17 cellular contexts compared by ENCODE assay signal in the genomic region with DNA sequence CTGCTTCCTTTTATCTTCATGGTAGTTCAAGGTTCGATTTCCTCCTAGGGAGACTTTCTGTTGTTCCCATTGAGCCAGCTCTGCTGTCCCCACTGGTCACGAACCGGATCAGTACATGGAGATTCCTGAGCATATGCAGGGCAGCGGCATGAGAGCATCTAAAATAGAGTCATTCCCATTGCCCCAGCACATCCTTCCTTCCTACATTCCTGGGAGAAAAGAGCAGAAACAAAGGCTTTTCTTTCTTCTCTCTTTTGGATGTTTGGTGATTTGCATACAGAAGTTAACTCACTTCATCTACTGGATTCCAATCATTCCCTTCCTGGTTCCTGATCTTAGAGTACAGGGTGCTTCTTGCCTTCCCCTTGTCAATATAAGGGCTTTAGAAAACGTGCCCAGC.
DNase-seq lines count a peak whose midpoint lies in the region; ATAC-seq and TF ChIP-seq lines count a peak whose summit lies in the region.
"Had no signal": no experiment of that assay in that cellular context is flagged by ENCODE, and none has a peak within 500 bp of the region (broad histone marks: within the 10 kb centered on the region; RNA-seq: fewer than 3 reads in every experiment).

No MANE protein-coding gene starts in this region.

- H2BK5ac ChIP-seq in IMR-90 (ENCODE audit: low read depth, low read length, poor library complexity, severe bottlenecking), result no peak overlapping the region

- TF ChIP-seq POLR2A in IMR-90 (IDR thresholded peaks at IDR 0.05; ENCODE audit: low read depth, low read length), result no peak

- BruUV-seq in IMR-90 (replicated peaks; lab: Mats Ljungman, UMichigan), result no TSS peak

- H2AK9ac ChIP-seq in IMR-90 (replicated peaks; ENCODE audit: low read depth, low read length, poor library complexity), result no peak overlapping the region

- no peak overlapping the region for H3K23ac ChIP-seq in IMR-90 (ENCODE audit: low read depth, low read length)

- H3K9ac ChIP-seq in IMR-90 (ENCODE audit: low read depth, low read length), result no peak overlapping the region

- intact Hi-C loops in IMR-90 (cut with micrococcal nuclease), result no loop called here

- H3K79me1 ChIP-seq in IMR-90 (ENCODE audit: low read depth in 1 of 2, low read length in 2 of 2), result no peaks in the 10 kb centered on the region; a peak in 1 of 4 replicates

- no peaks in the 10 kb centered on the region for H3K36me3 ChIP-seq in IMR-90 (ENCODE audit: control insufficient read depth, insufficient read depth, low read length)
- H3K36me3 ChIP-seq: Peyer's patch had no signal

- peak overlapping the region; percentile 21; the same call in 1 of the 2 replicates for H3K4ac ChIP-seq in IMR-90 (ENCODE audit: low read depth, low read length)

- H4K5ac ChIP-seq in IMR-90 (ENCODE audit: low read depth, low read length), result no peak overlapping the region; the same call in 1 of the 2 replicates

- H2BK120ac ChIP-seq in IMR-90 (ENCODE audit: low read depth, low read length), result peak overlapping the region; percentile 24; the same call in 1 of the 2 replicates

- no peak overlapping the region; the same call in 1 of the 2 replicates for H3K18ac ChIP-seq in IMR-90 (ENCODE audit: low read depth, low read length)

- DNase-seq in ELF-1 (ENCODE audit: low read depth, low spot score), result peak; percentile 23
- no peak for DNase-seq in IMR-90
- peak; percentile 55 for DNase-seq in islet precursor cell
- no peak for DNase-seq in cerebellar cortex (ENCODE audit: low spot score)
- DNase-seq in stimulated activated CD4-positive, alpha-beta T cell treated with anti-CD3 and anti-CD28 coated beads, Interleukin-2, amount 100 ng/mL, for 48 hours, result no peak
- DNase-seq in activated naive CD4-positive, alpha-beta T cell treated with anti-CD3 and anti-CD28 coated beads, Interleukin-2, amount 10 ng/mL, durations not matched to agents 7 days and 5 days, result no peak
- no peak for DNase-seq in omental fat pad (ENCODE audit: low spot score)
- DNase-seq: CD4-positive, alpha-beta memory T cell; DMS79; Karpas-422; NCI-H1105 treated with DMSO at 0.1 percent for 48 hours; NCI-H1694 treated with DMSO at 0.1 percent for 48 hours; NCI-H2107; NCI-H2227 treated with DMSO at 0.1 percent for 48 hours; Peyer's patch; SHP77 had no signal

- H3K36me3 Mint-ChIP-seq in brain, result no peaks in the 10 kb centered on the region
- no peaks in the 10 kb centered on the region for H3K36me3 Mint-ChIP-seq in activated naive CD4-positive, alpha-beta T cell treated with anti-CD3 and anti-CD28 coated beads, Interleukin-2, amount 10 ng/mL, durations not matched to agents 7 days and 5 days
- H3K36me3 Mint-ChIP-seq: CD4-positive, alpha-beta memory T cell had no signal

- no peak overlapping the region for H3K4me3 ChIP-seq in IMR-90 (ENCODE audit: insufficient read depth, low read depth, low read length)
- H3K4me3 ChIP-seq: Peyer's patch had no signal

- H3K27ac Mint-ChIP-seq in brain, result peak overlapping the region in 3 of 5 experiments; percentile 4 to 87 (median 56)
- no peak overlapping the region for H3K27ac Mint-ChIP-seq in activated naive CD4-positive, alpha-beta T cell treated with anti-CD3 and anti-CD28 coated beads, Interleukin-2, amount 10 ng/mL, durations not matched to agents 7 days and 5 days
- H3K27ac Mint-ChIP-seq: CD4-positive, alpha-beta memory T cell had no signal

- peak overlapping the region; percentile 12; the same call in 1 of the 3 replicates for H2BK15ac ChIP-seq in IMR-90 (ENCODE audit: low read depth, low read length)

- POLR2A ChIA-PET in IMR-90 (lab: Charles Lee; ENCODE audit: unreplicated experiment), result no interaction called here

- H3K4me1 ChIP-seq in IMR-90 (ENCODE audit: control insufficient read depth, insufficient read depth, low read length), result no peaks in the 10 kb centered on the region; the same call in 1 of the 2 replicates
- H3K4me1 ChIP-seq: Peyer's patch had no signal

- H2AK5ac ChIP-seq in IMR-90 (ENCODE audit: low read depth, low read length), result 0 out of 2 replicates have a peak overlapping the region, but pooled peaks have one; percentile 35

- no peaks in the 10 kb centered on the region for H3K27me3 Mint-ChIP-seq in brain
- no peaks in the 10 kb centered on the region for H3K27me3 Mint-ChIP-seq in activated naive CD4-positive, alpha-beta T cell treated with anti-CD3 and anti-CD28 coated beads, Interleukin-2, amount 10 ng/mL, durations not matched to agents 7 days and 5 days
- H3K27me3 Mint-ChIP-seq: CD4-positive, alpha-beta memory T cell had no signal

- H3K56ac ChIP-seq in IMR-90 (ENCODE audit: extremely low read depth, insufficient read depth, low read length), result no peak overlapping the region

- no peak overlapping the region for H3K27ac ChIP-seq in IMR-90 (ENCODE audit: insufficient read depth, low read length)
- H3K27ac ChIP-seq: Peyer's patch had no signal

- CTCF ChIA-PET in IMR-90 (lab: Yijun Ruan, JAX), result interaction anchor here (1.5 kb wide), 1 partner anchor 10 kb away, joined by 3 read pairs; no protein-coding TSS in a partner anchor
- CTCF ChIA-PET in activated naive CD4-positive, alpha-beta T cell treated with anti-CD3 and anti-CD28 coated beads, Interleukin-2, amount 10 ng/mL, durations not matched to agents 7 days and 5 days (lab: Charles Lee), result no interaction called here

- H3K4me1 Mint-ChIP-seq in brain, result peaks cover 24% of the 10 kb centered on the region
- no peaks in the 10 kb centered on the region for H3K4me1 Mint-ChIP-seq in activated naive CD4-positive, alpha-beta T cell treated with anti-CD3 and anti-CD28 coated beads, Interleukin-2, amount 10 ng/mL, durations not matched to agents 7 days and 5 days
- H3K4me1 Mint-ChIP-seq: CD4-positive, alpha-beta memory T cell had no signal

- peak overlapping the region; percentile 11; the same call in 1 of the 2 replicates for H2BK20ac ChIP-seq in IMR-90 (ENCODE audit: low read depth, low read length)

- peak overlapping the region in 1 of 2 experiments; percentile 42; a peak in 1 of 4 replicates for H4K8ac ChIP-seq in IMR-90 (ENCODE audit: low read depth in 2 of 2, low read length in 2 of 2)

- no peak overlapping the region for H3K14ac ChIP-seq in IMR-90 (replicated peaks; ENCODE audit: low read depth, low read length)

- no peaks in the 10 kb centered on the region for H4K20me1 ChIP-seq in IMR-90 (ENCODE audit: insufficient read depth, low read length)

- dilution Hi-C loops in IMR-90 (cut with HindIII; ENCODE audit: low sequenced_read_pairs, unreplicated experiment), result no loop called here

- H3K9me3 ChIP-seq in IMR-90 (ENCODE audit: control insufficient read depth, insufficient read depth, low read length), result no peaks in the 10 kb centered on the region
- H3K9me3 ChIP-seq: Peyer's patch had no signal

- no peaks in the 10 kb centered on the region for H3K9me3 Mint-ChIP-seq in brain
- peaks cover 8% of the 10 kb centered on the region for H3K9me3 Mint-ChIP-seq in activated naive CD4-positive, alpha-beta T cell treated with anti-CD3 and anti-CD28 coated beads, Interleukin-2, amount 10 ng/mL, durations not matched to agents 7 days and 5 days

- H3K4me2 ChIP-seq in IMR-90 (ENCODE audit: low read depth, low read length), result no peak overlapping the region

- no peak overlapping the region for H4K91ac ChIP-seq in IMR-90 (ENCODE audit: insufficient read depth, low read depth, low read length)

- no CpG with 5 or more reads among the region's 5 CpGs for WGBS in IMR-90 (ENCODE audit: extremely low coverage in 2 of 2, insufficient read length in 1 of 2), 2 experiments

- TF ChIP-seq CTCF in IMR-90 (conservative IDR thresholded peaks at IDR 0.05; ENCODE audit: low read depth, low read length) (no peak), brain (conservative IDR thresholded peaks at IDR 0.05) (no peak), omental fat pad (IDR thresholded peaks at IDR 0.05) (no peak)

- H3K9me1 ChIP-seq in IMR-90 (ENCODE audit: insufficient read depth, low read length), result peaks cover 3% of the 10 kb centered on the region; the same call in 1 of the 2 replicates

- no peak overlapping the region for H2AFZ ChIP-seq in IMR-90 (replicated peaks; ENCODE audit: low read length, poor library complexity)

- H3K27me3 ChIP-seq in IMR-90 (ENCODE audit: control insufficient read depth, insufficient read depth, low read length), result no peaks in the 10 kb centered on the region
- H3K27me3 ChIP-seq: Peyer's patch had no signal

- H3K4me3 Mint-ChIP-seq in brain, result no peak overlapping the region
- no peak overlapping the region for H3K4me3 Mint-ChIP-seq in activated naive CD4-positive, alpha-beta T cell treated with anti-CD3 and anti-CD28 coated beads, Interleukin-2, amount 10 ng/mL, durations not matched to agents 7 days and 5 days

- TF ChIP-seq RAD21 in IMR-90 (IDR thresholded peaks at IDR 0.05; ENCODE audit: low read length), result no peak

- ATAC-seq in IMR-90 (ENCODE audit: low read depth) (no peak; the same call in 1 of the 2 replicates), omental fat pad (ENCODE audit: low FRiP score) (no peak)

- in situ Hi-C loops in IMR-90 (cut with MboI; ENCODE audit: low sequenced_read_pairs), result no loop called here

TF ChIP-seq in IMR-90, 13 proteins besides CTCF, POLR2A, EP300 and RAD21 (continues in another document):
- no peak for TF ChIP-seq MAFK (IDR thresholded peaks at IDR 0.05; ENCODE audit: low read depth, low read length)
- TF ChIP-seq, protein P1, sequence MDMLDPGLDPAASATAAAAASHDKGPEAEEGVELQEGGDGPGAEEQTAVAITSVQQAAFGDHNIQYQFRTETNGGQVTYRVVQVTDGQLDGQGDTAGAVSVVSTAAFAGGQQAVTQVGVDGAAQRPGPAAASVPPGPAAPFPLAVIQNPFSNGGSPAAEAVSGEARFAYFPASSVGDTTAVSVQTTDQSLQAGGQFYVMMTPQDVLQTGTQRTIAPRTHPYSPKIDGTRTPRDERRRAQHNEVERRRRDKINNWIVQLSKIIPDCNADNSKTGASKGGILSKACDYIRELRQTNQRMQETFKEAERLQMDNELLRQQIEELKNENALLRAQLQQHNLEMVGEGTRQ (IDR thresholded peaks at IDR 0.05; ENCODE audit: low read depth, low read length), result no peak
- TF ChIP-seq MXI1 (IDR thresholded peaks at IDR 0.05; ENCODE audit: borderline replicate concordance, low read depth, low read length), result no peak
- TF ChIP-seq BHLHE40 (IDR thresholded peaks at IDR 0.05; ENCODE audit: low read depth, low read length), result no peak
- TF ChIP-seq MAZ (IDR thresholded peaks at IDR 0.05; ENCODE audit: borderline replicate concordance, low read depth, low read length), result no peak
- no peak for TF ChIP-seq NFE2L2 (IDR thresholded peaks at IDR 0.05; ENCODE audit: low read depth, low read length)
- TF ChIP-seq SMC3 (IDR thresholded peaks at IDR 0.05; ENCODE audit: low read depth, low read length), result no peak
- TF ChIP-seq FOS (IDR thresholded peaks at IDR 0.05; ENCODE audit: low read depth, low read length), result no peak

Comparison
In these comparisons a context has a peak if more than half of its experiments do, and no peak if none do; other contexts are left out.
1. DNase-seq: peak in ELF-1 (single experiment) and islet precursor cell (single experiment); none in IMR-90 (single experiment), cerebellar cortex (single experiment), stimulated activated CD4-positive, alpha-beta T cell treated with anti-CD3 and anti-CD28 coated beads, Interleukin-2, amount 100 ng/mL, for 48 hours (0 of 2), activated naive CD4-positive, alpha-beta T cell treated with anti-CD3 and anti-CD28 coated beads, Interleukin-2, amount 10 ng/mL, durations not matched to agents 7 days and 5 days (single experiment) and omental fat pad (single experiment).